8 cellular contexts compared by ENCODE assay signal in genomic region chr6:42898891-42899361, GRCh38. TPM values are rescaled to one million over a fixed set of nuclear protein-coding genes. Genes with fewer than 3 reads are reported as not detected.
DNase-seq lines count a peak whose midpoint lies in the region; ATAC-seq and TF ChIP-seq lines count a peak whose summit lies in the region.

No MANE protein-coding gene starts in this region.

- ATAC-seq in GM18861 (IDR thresholded peaks at IDR 0.05; ENCODE audit: unreplicated experiment): no peak

- intact Hi-C loops in prostate gland (cut with DNase I): no loop called here

- H3K27ac ChIP-seq in prostate gland: no peak overlapping the region

- TF ChIP-seq CTCF in prostate gland (IDR thresholded peaks at IDR 0.05): peak; percentile 48 to 85 (median 76)

- H3K27me3 ChIP-seq in MG63 (no peaks in the 10 kb centered on the region), prostate gland (replicated peaks; ENCODE audit: insufficient read depth) (no peaks in the 10 kb centered on the region)

- 9% methylated on average over 10 of the region's 10 CpGs for WGBS in prostate gland

- H3K9me3 ChIP-seq in MG63 (no peaks in the 10 kb centered on the region), prostate gland (no peaks in the 10 kb centered on the region)

- H3K4me1 ChIP-seq in prostate gland (replicated peaks): peaks cover 6% of the 10 kb centered on the region

- TF ChIP-seq POLR2A in prostate gland (IDR thresholded peaks at IDR 0.05): no peak

- no peaks in the 10 kb centered on the region for H3K36me3 ChIP-seq in MG63
- H3K36me3 ChIP-seq in prostate gland: no peaks in the 10 kb centered on the region

- H3K4me3 ChIP-seq in MG63 (no peak overlapping the region), prostate gland (no peak overlapping the region)

- peak; percentile 92 for DNase-seq in DMS 273 (lab: John Stamatoyannopoulos, UW; ENCODE audit: unreplicated experiment)
- DNase-seq in MG63: peak; percentile 24
- DNase-seq in RPMI8226: peak; percentile 72
- DNase-seq in activated T-helper 1 cell treated with anti-CD3 and anti-CD28 coated beads, Interleukin-2, amount 50 U/mL, for 16 hours (ENCODE audit: low read depth in 1 of 2, low spot score in 1 of 2): peak; percentile 38 to 47
- peak; percentile 67 for DNase-seq in globus pallidus (ENCODE audit: low spot score)
- DNase-seq in prostate gland (ENCODE audit: low spot score): peak; percentile 73
- no peak for DNase-seq in HPDE6-E6E7 (ENCODE audit: extremely low spot score)

RNA-seq across cellular contexts. Expression of gene PTCRA, which starts 16.9 kb away (rescaled TPM):
- not detected in 2 replicates for total RNA-seq in MG63 (2014; rRNA removed; shearing (Covaris generic); ENCODE audit: low replicate concordance)
- total RNA-seq in prostate gland: not detected

RNA-seq across cellular contexts. Expression of gene RPL7L1, which starts 19.5 kb away (rescaled TPM):
- 73.0 and 90.1 TPM in 2 replicates for total RNA-seq in MG63 (2014; rRNA removed; shearing (Covaris generic); ENCODE audit: low replicate concordance)
- 10 to 100 TPM; 79.0 to 79.8 TPM for total RNA-seq in prostate gland

RNA-seq across cellular contexts. Expression of gene CNPY3, which starts 30.4 kb away (rescaled TPM):
- 25.2 and 27.2 TPM in 2 replicates for total RNA-seq in MG63 (2014; rRNA removed; shearing (Covaris generic); ENCODE audit: low replicate concordance)
- total RNA-seq in prostate gland: 10 to 100 TPM; 52.3 to 68.5 TPM
